In the genomic region with DNA sequence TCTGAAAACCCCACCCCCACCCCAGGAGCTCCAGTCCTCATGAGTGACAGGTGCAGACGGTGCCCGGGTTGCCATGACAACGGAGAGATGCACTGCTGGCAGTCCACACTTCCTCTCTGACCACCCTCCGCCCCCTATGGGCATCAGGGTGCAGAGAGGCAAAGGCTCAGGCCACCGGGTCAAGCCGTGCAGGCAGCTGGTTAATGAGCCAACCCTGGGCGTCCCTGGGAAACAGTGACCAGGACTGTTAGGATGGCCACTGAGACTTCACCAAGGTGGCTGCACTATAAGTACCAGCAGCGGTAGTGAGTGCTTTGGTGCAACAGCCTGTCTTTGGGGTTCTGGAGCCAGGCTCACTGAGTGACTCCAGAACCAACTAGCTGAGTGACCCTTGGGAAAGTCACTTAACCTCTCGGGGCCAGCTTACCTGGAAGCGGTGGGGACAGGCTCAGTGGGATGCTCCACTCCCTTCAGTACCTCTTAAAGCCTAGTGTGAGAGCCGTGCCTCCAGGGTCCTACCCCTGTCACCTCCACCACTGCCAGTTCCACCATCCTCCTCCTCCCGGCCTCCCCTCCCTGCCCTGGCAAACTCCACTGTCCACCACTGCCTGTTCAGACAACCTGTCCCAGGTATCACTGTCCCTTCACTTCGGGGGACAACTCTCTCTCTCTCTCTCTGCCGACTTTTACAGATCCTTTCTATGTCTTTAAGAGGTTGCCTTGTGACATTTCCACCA, we compare ENCODE assay signal across 20 cellular contexts.
DNase-seq lines count a peak whose midpoint lies in the region; ATAC-seq and TF ChIP-seq lines count a peak whose summit lies in the region.
"Had no signal": no experiment of that assay in that cellular context is flagged by ENCODE, and none has a peak within 500 bp of the region (broad histone marks: within the 10 kb centered on the region; RNA-seq: fewer than 3 reads in every experiment).

No MANE protein-coding gene starts in this region.

- H3K27ac Mint-ChIP-seq in stimulated activated memory B cell treated with anti-CD40 and anti-IgM and Interleukin-4, amounts not matched to agents 10 μg/mL and 1 μg/mL and 100 μg/mL, for 72 hours: no peak overlapping the region
- H3K27ac Mint-ChIP-seq: activated CD4-positive, alpha-beta T cell treated with anti-CD3 and anti-CD28 coated beads, Interleukin-2, amount 10 ng/mL, durations not matched to agents 24 days and 14 days; activated naive CD8-positive, alpha-beta T cell treated with anti-CD3 and anti-CD28 coated beads, Interleukin-2, amount 50 U/mL, for 24 hours; naive thymus-derived CD4-positive, alpha-beta T cell had no signal

- TF ChIP-seq CTCF in left ventricle myocardium inferior (IDR thresholded peaks at IDR 0.05; ENCODE audit: borderline replicate concordance) (no peak), OCI-LY7 (conservative IDR thresholded peaks at IDR 0.05; ENCODE audit: low read length) (no peak)

- intact Hi-C loops in cardiac septum (cut with DNase I): no loop called here
- intact Hi-C loops in left ventricle myocardium inferior (cut with micrococcal nuclease): no loop called here
- intact Hi-C loops in OCI-LY7 (cut with micrococcal nuclease; ENCODE audit: unreplicated experiment): no loop called here

- H3K27ac ChIP-seq in left ventricle myocardium inferior (replicated peaks): no peak overlapping the region
- no peak overlapping the region for H3K27ac ChIP-seq in OCI-LY7 (ENCODE audit: low read depth, low read length, poor library complexity, severe bottlenecking)
- H3K27ac ChIP-seq: foreskin keratinocyte, lower lobe of right lung, tibial artery had no signal

- POLR2A ChIA-PET in OCI-LY7 (lab: Charles Lee): interaction anchor here (0.6 kb wide), 1 partner anchor 32 kb away, joined by 3 read pairs; no protein-coding TSS in a partner anchor

- H3K4me2 ChIP-seq in OCI-LY7 (ENCODE audit: low read length): no peak overlapping the region

- no peaks in the 10 kb centered on the region for H3K9me3 Mint-ChIP-seq in stimulated activated memory B cell treated with anti-CD40 and anti-IgM and Interleukin-4, amounts not matched to agents 10 μg/mL and 1 μg/mL and 100 μg/mL, for 72 hours
- H3K9me3 Mint-ChIP-seq: activated CD4-positive, alpha-beta T cell treated with anti-CD3 and anti-CD28 coated beads, Interleukin-2, amount 10 ng/mL, durations not matched to agents 24 days and 14 days; activated naive CD8-positive, alpha-beta T cell treated with anti-CD3 and anti-CD28 coated beads, Interleukin-2, amount 50 U/mL, for 24 hours; activated T-cell treated with anti-CD3 and anti-CD28 coated beads, Interleukin-2, amount 50 U/mL, for 4 hours had no signal

- no TSS peak for BruUV-seq in OCI-LY7 (replicated peaks; lab: Mats Ljungman, UMichigan)

- no peak for ATAC-seq in stimulated activated memory B cell treated with anti-CD40 and anti-IgM and Interleukin-4, amounts not matched to agents 10 μg/mL and 1 μg/mL and 100 μg/mL, for 72 hours
- ATAC-seq: activated naive CD8-positive, alpha-beta T cell treated with anti-CD3 and anti-CD28 coated beads, Interleukin-2, amount 50 U/mL, for 24 hours; activated T-cell treated with anti-CD3 and anti-CD28 coated beads, Interleukin-2, amount 50 U/mL, for 4 hours; foreskin keratinocyte; lower lobe of right lung; naive thymus-derived CD4-positive, alpha-beta T cell had no signal

- H3K9me2 ChIP-seq in OCI-LY7 (ENCODE audit: insufficient read depth, low read length): no peaks in the 10 kb centered on the region

- H3K79me2 ChIP-seq in OCI-LY7 (ENCODE audit: insufficient read depth, low read depth, low read length): no peaks in the 10 kb centered on the region

- no peaks in the 10 kb centered on the region for H3K4me1 Mint-ChIP-seq in stimulated activated memory B cell treated with anti-CD40 and anti-IgM and Interleukin-4, amounts not matched to agents 10 μg/mL and 1 μg/mL and 100 μg/mL, for 72 hours
- H3K4me1 Mint-ChIP-seq: activated CD4-positive, alpha-beta T cell treated with anti-CD3 and anti-CD28 coated beads, Interleukin-2, amount 10 ng/mL, durations not matched to agents 24 days and 14 days; activated naive CD8-positive, alpha-beta T cell treated with anti-CD3 and anti-CD28 coated beads, Interleukin-2, amount 50 U/mL, for 24 hours had no signal

- peaks cover 74% of the 10 kb centered on the region for H3K27me3 ChIP-seq in left ventricle myocardium inferior (ENCODE audit: low read depth)

- no peaks in the 10 kb centered on the region for H3K36me3 ChIP-seq in left ventricle myocardium inferior
- H3K36me3 ChIP-seq in OCI-LY7 (ENCODE audit: insufficient read depth, low read length): no peaks in the 10 kb centered on the region
- H3K36me3 ChIP-seq: lower lobe of right lung, tibial artery had no signal

- no peak overlapping the region for H2AFZ ChIP-seq in OCI-LY7 (ENCODE audit: low read length)

- no peak overlapping the region for H3K4me3 Mint-ChIP-seq in stimulated activated memory B cell treated with anti-CD40 and anti-IgM and Interleukin-4, amounts not matched to agents 10 μg/mL and 1 μg/mL and 100 μg/mL, for 72 hours
- H3K4me3 Mint-ChIP-seq: activated CD4-positive, alpha-beta T cell treated with anti-CD3 and anti-CD28 coated beads, Interleukin-2, amount 10 ng/mL, durations not matched to agents 24 days and 14 days; activated naive CD8-positive, alpha-beta T cell treated with anti-CD3 and anti-CD28 coated beads, Interleukin-2, amount 50 U/mL, for 24 hours; activated T-cell treated with anti-CD3 and anti-CD28 coated beads, Interleukin-2, amount 50 U/mL, for 4 hours; naive thymus-derived CD4-positive, alpha-beta T cell had no signal

- peaks cover 79% of the 10 kb centered on the region for H3K27me3 Mint-ChIP-seq in stimulated activated memory B cell treated with anti-CD40 and anti-IgM and Interleukin-4, amounts not matched to agents 10 μg/mL and 1 μg/mL and 100 μg/mL, for 72 hours

- no peaks in the 10 kb centered on the region for H4K20me1 ChIP-seq in OCI-LY7 (ENCODE audit: insufficient read depth, low read length)

- H3K9me3 ChIP-seq in left ventricle myocardium inferior (replicated peaks): no peaks in the 10 kb centered on the region
- no peaks in the 10 kb centered on the region for H3K9me3 ChIP-seq in OCI-LY7 (ENCODE audit: low read length)
- H3K9me3 ChIP-seq: lower lobe of right lung, tibial artery had no signal

- CTCF ChIA-PET in OCI-LY7 (lab: Charles Lee; ENCODE audit: unreplicated experiment): no interaction called here

- no peaks in the 10 kb centered on the region for H3K4me1 ChIP-seq in left ventricle myocardium inferior
- H3K4me1 ChIP-seq in OCI-LY7 (ENCODE audit: insufficient read depth, low read length, poor library complexity, severe bottlenecking): no peaks in the 10 kb centered on the region
- H3K4me1 ChIP-seq: foreskin keratinocyte had no signal

- no peak overlapping the region for H3K4me3 ChIP-seq in left ventricle myocardium inferior
- H3K4me3 ChIP-seq in OCI-LY7 (ENCODE audit: low read depth, low read length, poor library complexity, severe bottlenecking): no peak overlapping the region
- H3K4me3 ChIP-seq: lower lobe of right lung, tibial artery had no signal

- peak; percentile 29 for DNase-seq in cardiac septum (ENCODE audit: low spot score)
- no peak for DNase-seq in left ventricle myocardium inferior
- peak; percentile 22 for DNase-seq in OCI-LY7 (ENCODE audit: low spot score)
- DNase-seq in iPS-NIHi11 (ENCODE audit: low spot score): peak; percentile 62
- DNase-seq in AML-193 (lab: John Stamatoyannopoulos, UW): no peak
- no peak for DNase-seq in SW 1271 (lab: John Stamatoyannopoulos, UW)
- DNase-seq in T-helper 1 cell: no peak
- DNase-seq: activated CD4-positive, alpha-beta T cell treated with anti-CD3 and anti-CD28 coated beads, Interleukin-2, amount 10 ng/mL, durations not matched to agents 24 days and 14 days; activated naive CD8-positive, alpha-beta T cell treated with anti-CD3 and anti-CD28 coated beads, Interleukin-2, amount 50 U/mL, for 24 hours; activated T-cell treated with anti-CD3 and anti-CD28 coated beads, Interleukin-2, amount 50 U/mL, for 4 hours; foreskin keratinocyte; lower lobe of right lung; MV-4-11; NCI-H446 treated with DMSO at 0.1 percent for 48 hours; Right ventricle myocardium superior; stimulated activated CD8-positive, alpha-beta memory T cell treated with anti-CD3 and anti-CD28 coated beads, Interleukin-4, amount 100 ng/mL, for 48 hours; T1000 had no signal

- no peaks in the 10 kb centered on the region for H3K36me3 Mint-ChIP-seq in stimulated activated memory B cell treated with anti-CD40 and anti-IgM and Interleukin-4, amounts not matched to agents 10 μg/mL and 1 μg/mL and 100 μg/mL, for 72 hours
- H3K36me3 Mint-ChIP-seq: naive thymus-derived CD4-positive, alpha-beta T cell had no signal

Comparison
In these comparisons a context has a peak if more than half of its experiments do, and no peak if none do; other contexts are left out.
1. DNase-seq: peak in cardiac septum (single experiment), OCI-LY7 (single experiment) and iPS-NIHi11 (single experiment); none in left ventricle myocardium inferior (single experiment), AML-193 (0 of 2), SW 1271 (0 of 2) and T-helper 1 cell (0 of 5).